In the genomic region with DNA sequence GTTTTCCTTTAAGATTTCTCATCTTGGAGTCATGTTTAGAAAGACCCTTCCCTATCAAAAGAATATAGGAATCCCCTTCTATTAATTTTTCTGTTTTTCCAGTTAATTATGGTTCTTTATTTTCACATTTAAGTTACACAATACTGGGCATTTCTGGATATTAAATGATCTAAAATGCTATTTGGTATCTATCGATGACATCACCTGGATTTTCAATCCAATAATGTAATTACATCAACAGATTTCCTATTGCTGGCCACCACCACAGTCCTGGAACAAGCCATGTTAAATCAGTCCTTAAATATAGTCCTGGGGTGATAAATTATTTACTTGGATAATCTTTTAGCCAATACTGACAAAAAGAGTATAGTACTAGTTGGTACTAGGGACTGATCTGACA, we compare ENCODE assay signal across 11 cellular contexts.
"Had no signal": no experiment of that assay in that cellular context is flagged by ENCODE, and none has a peak within 500 bp of the region (broad histone marks: within the 10 kb centered on the region; RNA-seq: fewer than 3 reads in every experiment).

No MANE protein-coding gene starts in this region.

- H3K9me3 ChIP-seq: HAP-1 had no signal

- H3K4me3 ChIP-seq: GM23248, GM23338, HAP-1 had no signal

- H3K9ac ChIP-seq: GM23248 had no signal

- ATAC-seq: GM23338, HCT116 had no signal

- DNase-seq: GM23248, GOT3, H7, H9, HCEC 1CT, HFFc6 had no signal

- H2AFZ ChIP-seq: GM23248, GM23338 had no signal

- H3K4me1 ChIP-seq: HAP-1 had no signal

- FAIRE-seq: H1, H54 had no signal

- H3K4me2 ChIP-seq: GM23338 had no signal
